1 cellular context compared by ENCODE assay signal in genomic region chr19:50794778-50795664, GRCh38.
A peak's percentile ranks its signal among the peaks of the same experiment; 100 is the strongest.
TF ChIP-seq lines count a peak whose summit lies in the region.

No MANE protein-coding gene starts in this region.

TF ChIP-seq in A549, 52 proteins besides CTCF, POLR2A, EP300 and RAD21 (continued from another document):
- TF ChIP-seq PBX3 (IDR thresholded peaks at IDR 0.05) (peak; percentile 86; the same call in 1 of the 2 replicates), SREBF2 (IDR thresholded peaks at IDR 0.05) (no peak), TP53 (CRISPR knock-in tag; IDR thresholded peaks at IDR 0.05) (peak; percentile 80; the same call in 1 of the 2 replicates), HDAC2 (IDR thresholded peaks at IDR 0.05) (no peak), MAFK (IDR thresholded peaks at IDR 0.05; ENCODE audit: partially characterized antibody) (peak; percentile 7), POLR2AphosphoS2 (conservative IDR thresholded peaks at IDR 0.05; ENCODE audit: low read length) (peak; percentile 75), REST (IDR thresholded peaks at IDR 0.05) (peak; percentile 25; the same call in 1 of the 2 replicates), FOSB (CRISPR knock-in tag; IDR thresholded peaks at IDR 0.05) (peak; percentile 79; the same call in 1 of the 2 replicates), NFE2L2 (conservative IDR thresholded peaks at IDR 0.05; ENCODE audit: low read length) (no peak), ZNF302 (CRISPR knock-in tag; IDR thresholded peaks at IDR 0.05) (no peak), MAX (IDR thresholded peaks at IDR 0.05) (peak; percentile 45)
- TF ChIP-seq, protein P1, sequence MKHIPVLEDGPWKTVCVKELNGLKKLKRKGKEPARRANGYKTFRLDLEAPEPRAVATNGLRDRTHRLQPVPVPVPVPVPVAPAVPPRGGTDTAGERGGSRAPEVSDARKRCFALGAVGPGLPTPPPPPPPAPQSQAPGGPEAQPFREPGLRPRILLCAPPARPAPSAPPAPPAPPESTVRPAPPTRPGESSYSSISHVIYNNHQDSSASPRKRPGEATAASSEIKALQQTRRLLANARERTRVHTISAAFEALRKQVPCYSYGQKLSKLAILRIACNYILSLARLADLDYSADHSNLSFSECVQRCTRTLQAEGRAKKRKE (CRISPR knock-in tag; IDR thresholded peaks at IDR 0.05; ENCODE audit: low read depth), result 0 out of 2 replicates have a peak, but pooled peaks have one; percentile 5
